In the genomic region with DNA sequence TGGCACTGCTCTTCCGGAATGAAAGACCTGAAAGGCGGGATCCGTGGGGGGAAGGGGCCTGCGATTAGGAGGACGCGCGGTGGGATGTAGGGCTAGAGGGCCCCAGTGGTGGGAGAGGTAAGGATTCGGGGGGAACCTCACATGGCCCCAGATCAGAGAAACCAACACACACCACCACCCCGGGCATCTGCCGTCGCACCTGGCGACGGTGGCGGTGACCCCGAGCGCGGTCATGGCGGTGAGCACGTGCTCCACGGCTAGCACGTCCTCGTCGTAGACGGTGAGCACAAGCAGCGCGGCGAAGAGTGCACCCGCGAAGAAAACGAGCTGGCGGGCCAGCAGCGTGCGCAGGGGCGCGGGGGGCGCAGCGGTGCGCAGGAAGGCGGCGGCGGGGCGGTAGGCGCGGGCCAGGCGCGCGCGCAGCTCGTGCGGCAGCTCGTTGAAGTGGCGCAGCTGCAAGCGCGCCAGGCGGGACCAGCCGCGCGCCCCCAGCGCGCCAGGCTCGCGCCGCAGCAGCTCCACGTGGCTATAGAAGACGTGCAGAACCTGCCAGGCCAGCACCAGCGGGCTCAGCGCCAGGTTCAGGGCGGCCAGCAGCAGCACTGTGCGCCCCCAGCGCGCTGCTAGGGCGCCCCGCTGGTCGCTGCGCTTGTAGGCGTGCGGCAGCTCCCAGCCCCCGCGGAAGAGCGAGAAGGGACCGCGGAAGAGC, we compare ENCODE assay signal across 1 cellular context.
A peak's percentile ranks its signal among the peaks of the same experiment; 100 is the strongest.
TF ChIP-seq lines count a peak whose summit lies in the region.

No MANE protein-coding gene starts in this region.

TF ChIP-seq in K562, 482 proteins besides CTCF, POLR2A, EP300 and RAD21 (continued from another document and continues in another):
- TF ChIP-seq, protein P1, sequence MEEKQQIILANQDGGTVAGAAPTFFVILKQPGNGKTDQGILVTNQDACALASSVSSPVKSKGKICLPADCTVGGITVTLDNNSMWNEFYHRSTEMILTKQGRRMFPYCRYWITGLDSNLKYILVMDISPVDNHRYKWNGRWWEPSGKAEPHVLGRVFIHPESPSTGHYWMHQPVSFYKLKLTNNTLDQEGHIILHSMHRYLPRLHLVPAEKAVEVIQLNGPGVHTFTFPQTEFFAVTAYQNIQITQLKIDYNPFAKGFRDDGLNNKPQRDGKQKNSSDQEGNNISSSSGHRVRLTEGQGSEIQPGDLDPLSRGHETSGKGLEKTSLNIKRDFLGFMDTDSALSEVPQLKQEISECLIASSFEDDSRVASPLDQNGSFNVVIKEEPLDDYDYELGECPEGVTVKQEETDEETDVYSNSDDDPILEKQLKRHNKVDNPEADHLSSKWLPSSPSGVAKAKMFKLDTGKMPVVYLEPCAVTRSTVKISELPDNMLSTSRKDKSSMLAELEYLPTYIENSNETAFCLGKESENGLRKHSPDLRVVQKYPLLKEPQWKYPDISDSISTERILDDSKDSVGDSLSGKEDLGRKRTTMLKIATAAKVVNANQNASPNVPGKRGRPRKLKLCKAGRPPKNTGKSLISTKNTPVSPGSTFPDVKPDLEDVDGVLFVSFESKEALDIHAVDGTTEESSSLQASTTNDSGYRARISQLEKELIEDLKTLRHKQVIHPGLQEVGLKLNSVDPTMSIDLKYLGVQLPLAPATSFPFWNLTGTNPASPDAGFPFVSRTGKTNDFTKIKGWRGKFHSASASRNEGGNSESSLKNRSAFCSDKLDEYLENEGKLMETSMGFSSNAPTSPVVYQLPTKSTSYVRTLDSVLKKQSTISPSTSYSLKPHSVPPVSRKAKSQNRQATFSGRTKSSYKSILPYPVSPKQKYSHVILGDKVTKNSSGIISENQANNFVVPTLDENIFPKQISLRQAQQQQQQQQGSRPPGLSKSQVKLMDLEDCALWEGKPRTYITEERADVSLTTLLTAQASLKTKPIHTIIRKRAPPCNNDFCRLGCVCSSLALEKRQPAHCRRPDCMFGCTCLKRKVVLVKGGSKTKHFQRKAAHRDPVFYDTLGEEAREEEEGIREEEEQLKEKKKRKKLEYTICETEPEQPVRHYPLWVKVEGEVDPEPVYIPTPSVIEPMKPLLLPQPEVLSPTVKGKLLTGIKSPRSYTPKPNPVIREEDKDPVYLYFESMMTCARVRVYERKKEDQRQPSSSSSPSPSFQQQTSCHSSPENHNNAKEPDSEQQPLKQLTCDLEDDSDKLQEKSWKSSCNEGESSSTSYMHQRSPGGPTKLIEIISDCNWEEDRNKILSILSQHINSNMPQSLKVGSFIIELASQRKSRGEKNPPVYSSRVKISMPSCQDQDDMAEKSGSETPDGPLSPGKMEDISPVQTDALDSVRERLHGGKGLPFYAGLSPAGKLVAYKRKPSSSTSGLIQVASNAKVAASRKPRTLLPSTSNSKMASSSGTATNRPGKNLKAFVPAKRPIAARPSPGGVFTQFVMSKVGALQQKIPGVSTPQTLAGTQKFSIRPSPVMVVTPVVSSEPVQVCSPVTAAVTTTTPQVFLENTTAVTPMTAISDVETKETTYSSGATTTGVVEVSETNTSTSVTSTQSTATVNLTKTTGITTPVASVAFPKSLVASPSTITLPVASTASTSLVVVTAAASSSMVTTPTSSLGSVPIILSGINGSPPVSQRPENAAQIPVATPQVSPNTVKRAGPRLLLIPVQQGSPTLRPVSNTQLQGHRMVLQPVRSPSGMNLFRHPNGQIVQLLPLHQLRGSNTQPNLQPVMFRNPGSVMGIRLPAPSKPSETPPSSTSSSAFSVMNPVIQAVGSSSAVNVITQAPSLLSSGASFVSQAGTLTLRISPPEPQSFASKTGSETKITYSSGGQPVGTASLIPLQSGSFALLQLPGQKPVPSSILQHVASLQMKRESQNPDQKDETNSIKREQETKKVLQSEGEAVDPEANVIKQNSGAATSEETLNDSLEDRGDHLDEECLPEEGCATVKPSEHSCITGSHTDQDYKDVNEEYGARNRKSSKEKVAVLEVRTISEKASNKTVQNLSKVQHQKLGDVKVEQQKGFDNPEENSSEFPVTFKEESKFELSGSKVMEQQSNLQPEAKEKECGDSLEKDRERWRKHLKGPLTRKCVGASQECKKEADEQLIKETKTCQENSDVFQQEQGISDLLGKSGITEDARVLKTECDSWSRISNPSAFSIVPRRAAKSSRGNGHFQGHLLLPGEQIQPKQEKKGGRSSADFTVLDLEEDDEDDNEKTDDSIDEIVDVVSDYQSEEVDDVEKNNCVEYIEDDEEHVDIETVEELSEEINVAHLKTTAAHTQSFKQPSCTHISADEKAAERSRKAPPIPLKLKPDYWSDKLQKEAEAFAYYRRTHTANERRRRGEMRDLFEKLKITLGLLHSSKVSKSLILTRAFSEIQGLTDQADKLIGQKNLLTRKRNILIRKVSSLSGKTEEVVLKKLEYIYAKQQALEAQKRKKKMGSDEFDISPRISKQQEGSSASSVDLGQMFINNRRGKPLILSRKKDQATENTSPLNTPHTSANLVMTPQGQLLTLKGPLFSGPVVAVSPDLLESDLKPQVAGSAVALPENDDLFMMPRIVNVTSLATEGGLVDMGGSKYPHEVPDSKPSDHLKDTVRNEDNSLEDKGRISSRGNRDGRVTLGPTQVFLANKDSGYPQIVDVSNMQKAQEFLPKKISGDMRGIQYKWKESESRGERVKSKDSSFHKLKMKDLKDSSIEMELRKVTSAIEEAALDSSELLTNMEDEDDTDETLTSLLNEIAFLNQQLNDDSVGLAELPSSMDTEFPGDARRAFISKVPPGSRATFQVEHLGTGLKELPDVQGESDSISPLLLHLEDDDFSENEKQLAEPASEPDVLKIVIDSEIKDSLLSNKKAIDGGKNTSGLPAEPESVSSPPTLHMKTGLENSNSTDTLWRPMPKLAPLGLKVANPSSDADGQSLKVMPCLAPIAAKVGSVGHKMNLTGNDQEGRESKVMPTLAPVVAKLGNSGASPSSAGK (IDR thresholded peaks at IDR 0.05): 0 out of 2 replicates have a peak, but pooled peaks have one; percentile 44
- TF ChIP-seq SRSF1 (IDR thresholded peaks at IDR 0.05; ENCODE audit: low read depth, low read length): no peak
- no peak for TF ChIP-seq ZFP1 (CRISPR knock-in tag; IDR thresholded peaks at IDR 0.05)
- TF ChIP-seq, protein P2, sequence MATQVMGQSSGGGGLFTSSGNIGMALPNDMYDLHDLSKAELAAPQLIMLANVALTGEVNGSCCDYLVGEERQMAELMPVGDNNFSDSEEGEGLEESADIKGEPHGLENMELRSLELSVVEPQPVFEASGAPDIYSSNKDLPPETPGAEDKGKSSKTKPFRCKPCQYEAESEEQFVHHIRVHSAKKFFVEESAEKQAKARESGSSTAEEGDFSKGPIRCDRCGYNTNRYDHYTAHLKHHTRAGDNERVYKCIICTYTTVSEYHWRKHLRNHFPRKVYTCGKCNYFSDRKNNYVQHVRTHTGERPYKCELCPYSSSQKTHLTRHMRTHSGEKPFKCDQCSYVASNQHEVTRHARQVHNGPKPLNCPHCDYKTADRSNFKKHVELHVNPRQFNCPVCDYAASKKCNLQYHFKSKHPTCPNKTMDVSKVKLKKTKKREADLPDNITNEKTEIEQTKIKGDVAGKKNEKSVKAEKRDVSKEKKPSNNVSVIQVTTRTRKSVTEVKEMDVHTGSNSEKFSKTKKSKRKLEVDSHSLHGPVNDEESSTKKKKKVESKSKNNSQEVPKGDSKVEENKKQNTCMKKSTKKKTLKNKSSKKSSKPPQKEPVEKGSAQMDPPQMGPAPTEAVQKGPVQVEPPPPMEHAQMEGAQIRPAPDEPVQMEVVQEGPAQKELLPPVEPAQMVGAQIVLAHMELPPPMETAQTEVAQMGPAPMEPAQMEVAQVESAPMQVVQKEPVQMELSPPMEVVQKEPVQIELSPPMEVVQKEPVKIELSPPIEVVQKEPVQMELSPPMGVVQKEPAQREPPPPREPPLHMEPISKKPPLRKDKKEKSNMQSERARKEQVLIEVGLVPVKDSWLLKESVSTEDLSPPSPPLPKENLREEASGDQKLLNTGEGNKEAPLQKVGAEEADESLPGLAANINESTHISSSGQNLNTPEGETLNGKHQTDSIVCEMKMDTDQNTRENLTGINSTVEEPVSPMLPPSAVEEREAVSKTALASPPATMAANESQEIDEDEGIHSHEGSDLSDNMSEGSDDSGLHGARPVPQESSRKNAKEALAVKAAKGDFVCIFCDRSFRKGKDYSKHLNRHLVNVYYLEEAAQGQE (CRISPR knock-in tag; IDR thresholded peaks at IDR 0.05; ENCODE audit: low read depth): 0 out of 2 replicates have a peak, but pooled peaks have one; percentile 4
- 0 out of 2 replicates have a peak, but pooled peaks have one; percentile 3 for TF ChIP-seq EP400 (IDR thresholded peaks at IDR 0.05)
- no peak for TF ChIP-seq ZNF311 (CRISPR knock-in tag; IDR thresholded peaks at IDR 0.05)
- TF ChIP-seq PCBP1 (IDR thresholded peaks at IDR 0.05; ENCODE audit: low read depth, low read length, poor library complexity, severe bottlenecking): peak; percentile 27
- TF ChIP-seq CREB1 (IDR thresholded peaks at IDR 0.05): no peak
- 0 out of 2 replicates have a peak, but pooled peaks have one; percentile 12 for TF ChIP-seq CREB1 (CRISPR knock-in tag; IDR thresholded peaks at IDR 0.05)
- no peak for TF ChIP-seq TGIF2 (CRISPR knock-in tag; IDR thresholded peaks at IDR 0.05)
- TF ChIP-seq TAF9B (IDR thresholded peaks at IDR 0.05; ENCODE audit: partially characterized antibody): no peak
- TF ChIP-seq EWSR1 (IDR thresholded peaks at IDR 0.05; ENCODE audit: borderline replicate concordance, low read depth, partially characterized antibody): no peak
- no peak for TF ChIP-seq ZNF668 (CRISPR knock-in tag; IDR thresholded peaks at IDR 0.05)
- TF ChIP-seq MEIS2 (IDR thresholded peaks at IDR 0.05; ENCODE audit: partially characterized antibody): no peak
- TF ChIP-seq MAZ (CRISPR knock-in tag; conservative IDR thresholded peaks at IDR 0.05 in 1 of 2, IDR thresholded peaks at IDR 0.05 in 1 of 2): 0 out of 4 replicates have a peak, but pooled peaks of 1 of the 2 experiments have one; percentile 7
- no peak for TF ChIP-seq BCOR (IDR thresholded peaks at IDR 0.05)
- TF ChIP-seq, protein P3, sequence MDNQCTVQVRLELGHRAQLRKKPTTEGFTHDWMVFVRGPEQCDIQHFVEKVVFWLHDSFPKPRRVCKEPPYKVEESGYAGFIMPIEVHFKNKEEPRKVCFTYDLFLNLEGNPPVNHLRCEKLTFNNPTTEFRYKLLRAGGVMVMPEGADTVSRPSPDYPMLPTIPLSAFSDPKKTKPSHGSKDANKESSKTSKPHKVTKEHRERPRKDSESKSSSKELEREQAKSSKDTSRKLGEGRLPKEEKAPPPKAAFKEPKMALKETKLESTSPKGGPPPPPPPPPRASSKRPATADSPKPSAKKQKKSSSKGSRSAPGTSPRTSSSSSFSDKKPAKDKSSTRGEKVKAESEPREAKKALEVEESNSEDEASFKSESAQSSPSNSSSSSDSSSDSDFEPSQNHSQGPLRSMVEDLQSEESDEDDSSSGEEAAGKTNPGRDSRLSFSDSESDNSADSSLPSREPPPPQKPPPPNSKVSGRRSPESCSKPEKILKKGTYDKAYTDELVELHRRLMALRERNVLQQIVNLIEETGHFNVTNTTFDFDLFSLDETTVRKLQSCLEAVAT (IDR thresholded peaks at IDR 0.05): no peak
- TF ChIP-seq MYNN (IDR thresholded peaks at IDR 0.05): no peak
- TF ChIP-seq MYNN (CRISPR knock-in tag; IDR thresholded peaks at IDR 0.05): no peak
- TF ChIP-seq, protein P4, sequence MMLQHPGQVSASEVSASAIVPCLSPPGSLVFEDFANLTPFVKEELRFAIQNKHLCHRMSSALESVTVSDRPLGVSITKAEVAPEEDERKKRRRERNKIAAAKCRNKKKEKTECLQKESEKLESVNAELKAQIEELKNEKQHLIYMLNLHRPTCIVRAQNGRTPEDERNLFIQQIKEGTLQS (IDR thresholded peaks at IDR 0.05): no peak
- TF ChIP-seq, protein P4 (CRISPR knock-in tag; conservative IDR thresholded peaks at IDR 0.05): no peak
- no peak for TF ChIP-seq HCFC1 (IDR thresholded peaks at IDR 0.05; ENCODE audit: low read depth, low read length)
- no peak for TF ChIP-seq SMAD2 (IDR thresholded peaks at IDR 0.05; ENCODE audit: low read depth, low read length)
- no peak for TF ChIP-seq RBM17 (IDR thresholded peaks at IDR 0.05; ENCODE audit: borderline replicate concordance, low read depth, low read length)
- TF ChIP-seq, protein P5, sequence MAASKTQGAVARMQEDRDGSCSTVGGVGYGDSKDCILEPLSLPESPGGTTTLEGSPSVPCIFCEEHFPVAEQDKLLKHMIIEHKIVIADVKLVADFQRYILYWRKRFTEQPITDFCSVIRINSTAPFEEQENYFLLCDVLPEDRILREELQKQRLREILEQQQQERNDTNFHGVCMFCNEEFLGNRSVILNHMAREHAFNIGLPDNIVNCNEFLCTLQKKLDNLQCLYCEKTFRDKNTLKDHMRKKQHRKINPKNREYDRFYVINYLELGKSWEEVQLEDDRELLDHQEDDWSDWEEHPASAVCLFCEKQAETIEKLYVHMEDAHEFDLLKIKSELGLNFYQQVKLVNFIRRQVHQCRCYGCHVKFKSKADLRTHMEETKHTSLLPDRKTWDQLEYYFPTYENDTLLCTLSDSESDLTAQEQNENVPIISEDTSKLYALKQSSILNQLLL (CRISPR knock-in tag; IDR thresholded peaks at IDR 0.05; ENCODE audit: borderline replicate concordance): no peak
- no peak for TF ChIP-seq GTF2F1 (IDR thresholded peaks at IDR 0.05; ENCODE audit: low read depth, low read length)
- TF ChIP-seq YBX1 (IDR thresholded peaks at IDR 0.05): no peak
- TF ChIP-seq HNRNPL (IDR thresholded peaks at IDR 0.05; ENCODE audit: low read depth, low read length): peak; percentile 40; the same call in 1 of the 2 replicates
- no peak for TF ChIP-seq FOXK2 (conservative IDR thresholded peaks at IDR 0.05 in 1 of 2, IDR thresholded peaks at IDR 0.05 in 1 of 2; ENCODE audit: low read depth in 2 of 2)
- no peak for TF ChIP-seq ZNF253 (CRISPR knock-in tag; conservative IDR thresholded peaks at IDR 0.05)
- TF ChIP-seq, protein P6, sequence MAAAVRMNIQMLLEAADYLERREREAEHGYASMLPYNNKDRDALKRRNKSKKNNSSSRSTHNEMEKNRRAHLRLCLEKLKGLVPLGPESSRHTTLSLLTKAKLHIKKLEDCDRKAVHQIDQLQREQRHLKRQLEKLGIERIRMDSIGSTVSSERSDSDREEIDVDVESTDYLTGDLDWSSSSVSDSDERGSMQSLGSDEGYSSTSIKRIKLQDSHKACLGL (CRISPR knock-in tag; IDR thresholded peaks at IDR 0.05; ENCODE audit: borderline replicate concordance, poor library complexity, severe bottlenecking): no peak
- no peak for TF ChIP-seq SMARCE1 (IDR thresholded peaks at IDR 0.05)
- TF ChIP-seq EHMT2 (IDR thresholded peaks at IDR 0.05): no peak
- no peak for TF ChIP-seq POLR2AphosphoS5 (IDR thresholded peaks at IDR 0.05; ENCODE audit: control insufficient read depth, insufficient read depth, low read depth, low read length)
- no peak for TF ChIP-seq TCFL5 (CRISPR knock-in tag; conservative IDR thresholded peaks at IDR 0.05)
- no peak for TF ChIP-seq KHSRP (IDR thresholded peaks at IDR 0.05)
- TF ChIP-seq U2AF1 (optimal IDR thresholded peaks at IDR 0.05; ENCODE audit: low read depth, low read length): peak; percentile 12
- no peak for TF ChIP-seq HIVEP1 (CRISPR knock-in tag; IDR thresholded peaks at IDR 0.05)
